ENCODE assay signal across 8 cellular contexts in genomic region chr14:22047105-22047504, GRCh38.
DNase-seq lines count a peak whose midpoint lies in the region; ATAC-seq and TF ChIP-seq lines count a peak whose summit lies in the region.

No MANE protein-coding gene starts in this region.

- TF ChIP-seq POLR2A in spleen (IDR thresholded peaks at IDR 0.05), result no peak

- ATAC-seq in GM21723 (IDR thresholded peaks at IDR 0.05; ENCODE audit: unreplicated experiment), result peak; percentile 83

- DNase-seq in GDM1 (lab: John Stamatoyannopoulos, UW) (peak; percentile 59), OCI-M1 (lab: John Stamatoyannopoulos, UW) (peak; percentile 28), spleen (no peak), AG08396 (ENCODE audit: low spot score) (no peak), NCI-H1436 (lab: John Stamatoyannopoulos, UW) (no peak), glutamatergic neuron (no peak)
- DNase-seq in effector memory CD4-positive, alpha-beta T cell, result no peak

- H3K4me1 ChIP-seq in effector memory CD4-positive, alpha-beta T cell (ENCODE audit: control insufficient read depth, insufficient read depth, low read length, poor library complexity, severe bottlenecking), result no peaks in the 10 kb centered on the region
- H3K4me1 ChIP-seq in spleen, result no peaks in the 10 kb centered on the region

- no peak overlapping the region for H3K4me3 Mint-ChIP-seq in glutamatergic neuron (ENCODE audit: unreplicated experiment)

- H3K9me3 ChIP-seq in effector memory CD4-positive, alpha-beta T cell (ENCODE audit: control insufficient read depth, low read length), result no peaks in the 10 kb centered on the region
- no peaks in the 10 kb centered on the region for H3K9me3 ChIP-seq in spleen

- H3K27ac ChIP-seq in effector memory CD4-positive, alpha-beta T cell (ENCODE audit: insufficient read depth, low read length, poor library complexity, severe bottlenecking), result peak overlapping the region; percentile 37
- no peak overlapping the region for H3K27ac ChIP-seq in spleen

- no peaks in the 10 kb centered on the region for H3K9me3 Mint-ChIP-seq in glutamatergic neuron (ENCODE audit: unreplicated experiment)

- no peak overlapping the region for H3K4me3 ChIP-seq in effector memory CD4-positive, alpha-beta T cell (ENCODE audit: insufficient read depth, low read depth, low read length, poor library complexity, severe bottlenecking)
- H3K4me3 ChIP-seq in spleen, result no peak overlapping the region

- 16 to 26% (median 24%) methylated on average over 3 of the region's 3 CpGs for WGBS in spleen, 5 donors

- H3K27me3 Mint-ChIP-seq in glutamatergic neuron (ENCODE audit: unreplicated experiment), result peaks cover 1% of the 10 kb centered on the region

- TF ChIP-seq CTCF in spleen (IDR thresholded peaks at IDR 0.05 in 8 of 11, conservative IDR thresholded peaks at IDR 0.05 in 3 of 11), result peak in 8 of 11 experiments; percentile 9 to 45 (median 27)
- TF ChIP-seq CTCF in glutamatergic neuron (IDR thresholded peaks at IDR 0.05; ENCODE audit: partially characterized antibody, unreplicated experiment), result no peak

- H3K4me1 Mint-ChIP-seq in glutamatergic neuron (ENCODE audit: low read depth, unreplicated experiment), result no peaks in the 10 kb centered on the region

- no peak overlapping the region for H3K27ac Mint-ChIP-seq in glutamatergic neuron (ENCODE audit: unreplicated experiment)

- no peaks in the 10 kb centered on the region for H3K36me3 Mint-ChIP-seq in glutamatergic neuron (ENCODE audit: unreplicated experiment)

- no peaks in the 10 kb centered on the region for H3K27me3 ChIP-seq in effector memory CD4-positive, alpha-beta T cell (replicated peaks; ENCODE audit: control insufficient read depth, insufficient read depth, low read length, poor library complexity, severe bottlenecking)
- peaks cover 0 to 8% (median 0%) of the 10 kb centered on the region in 7 donors for H3K27me3 ChIP-seq in spleen (replicated peaks in 1 of 7)

- no peaks in the 10 kb centered on the region for H3K36me3 ChIP-seq in effector memory CD4-positive, alpha-beta T cell (ENCODE audit: control insufficient read depth, insufficient read depth, low read length)
- no peaks in the 10 kb centered on the region for H3K36me3 ChIP-seq in spleen

- intact Hi-C loops in spleen (cut with DNase I; ENCODE audit: low total_unique reads), result no loop called here

Comparison
In these comparisons a context has a peak if more than half of its experiments do, and no peak if none do; other contexts are left out.
1. DNase-seq: peak in GDM1 (single experiment) and OCI-M1 (single experiment); none in effector memory CD4-positive, alpha-beta T cell (0 of 3), spleen (single experiment), AG08396 (single experiment), NCI-H1436 (single experiment) and glutamatergic neuron (single experiment).